ENCODE assay signal across 9 cellular contexts in the genomic region with DNA sequence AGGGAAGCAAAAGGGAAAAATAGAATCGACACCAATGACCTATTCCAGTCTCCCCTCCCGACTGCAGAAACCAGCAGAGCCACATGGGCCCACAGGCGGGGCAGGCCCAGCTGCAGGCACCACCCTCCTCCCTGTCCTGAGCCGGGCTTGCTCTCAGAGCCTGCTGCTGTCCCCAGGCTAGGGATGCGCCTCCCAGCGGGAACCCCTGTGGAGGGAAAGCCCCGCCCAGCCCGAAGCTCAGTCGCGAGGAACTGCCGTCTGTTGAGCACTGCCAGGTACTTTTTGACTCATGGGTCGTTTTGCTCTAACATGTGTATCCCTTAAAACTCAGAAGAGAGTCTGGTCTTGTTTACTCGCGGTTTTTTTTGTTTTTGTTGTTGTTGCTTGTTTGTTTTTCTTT.
DNase-seq lines count a peak whose midpoint lies in the region; ATAC-seq and TF ChIP-seq lines count a peak whose summit lies in the region.
"Had no signal": no experiment of that assay in that cellular context is flagged by ENCODE, and none has a peak within 500 bp of the region (broad histone marks: within the 10 kb centered on the region; RNA-seq: fewer than 3 reads in every experiment).

No MANE protein-coding gene starts in this region.

- 0 out of 2 replicates have a peak, but pooled peaks cover 2% of the 10 kb centered on the region for H4K20me1 ChIP-seq in GM23338 (replicated peaks; ENCODE audit: insufficient read depth)

- TF ChIP-seq CTCF in GM23338 (conservative IDR thresholded peaks at IDR 0.05; ENCODE audit: low read depth in 2 of 2) = peak in 1 of 2 experiments; percentile 19; a peak in 1 of 4 replicates
- TF ChIP-seq CTCF in Peyer's patch (IDR thresholded peaks at IDR 0.05) = no peak

- H3K27me3 ChIP-seq in GM23338 (ENCODE audit: insufficient read depth) (peaks cover 14% of the 10 kb centered on the region), Peyer's patch (no peaks in the 10 kb centered on the region), MG63 (no peaks in the 10 kb centered on the region)

- H3K79me2 ChIP-seq in GM23338 (replicated peaks; ENCODE audit: insufficient read depth) = no peaks in the 10 kb centered on the region

- intact Hi-C loops in cardiac septum (cut with DNase I) (no loop called here), posterior vena cava (cut with DNase I) (no loop called here)

- peaks cover 19% of the 10 kb centered on the region for H3K27me3 Mint-ChIP-seq in GM23338 (ENCODE audit: insufficient read depth, low read depth, poor library complexity)

- no peaks in the 10 kb centered on the region for H3K9me2 ChIP-seq in GM23338 (ENCODE audit: insufficient read depth)

- TF ChIP-seq POLR2A in Peyer's patch (IDR thresholded peaks at IDR 0.05) = no peak

- no peaks in the 10 kb centered on the region; the same call in 1 of the 2 replicates for H3F3A ChIP-seq in GM23338 (replicated peaks; ENCODE audit: low read depth)

- peak overlapping the region; percentile 72 for H3K4me3 Mint-ChIP-seq in GM23338

- peaks cover 21% of the 10 kb centered on the region for H3K4me1 Mint-ChIP-seq in GM23338

- H2AFZ ChIP-seq in GM23338 = peak overlapping the region; percentile 93

- H3K9me3 ChIP-seq in Peyer's patch (peaks cover 0 to 3% (median 0%) of the 10 kb centered on the region in 4 donors), MG63 (no peaks in the 10 kb centered on the region)

- H3K9me3 Mint-ChIP-seq in GM23338 = peaks cover 7% of the 10 kb centered on the region; the same call in 2 of the 3 replicates

- H3K27ac Mint-ChIP-seq in GM23338 = no peak overlapping the region

- 0 out of 3 replicates have a peak, but pooled peaks cover 2% of the 10 kb centered on the region for H3K36me3 Mint-ChIP-seq in GM23338 (ENCODE audit: low read depth)

- peak overlapping the region; percentile 66 for H3K4me3 ChIP-seq in GM23338
- H3K4me3 ChIP-seq in Peyer's patch = peak overlapping the region in 1 of 4 donors; percentile 3
- no peak overlapping the region for H3K4me3 ChIP-seq in MG63

- DNase-seq in GM23338 (ENCODE audit: low spot score) (peak; percentile 88), Peyer's patch (peak; percentile 13 to 52 (median 47)), cardiac septum (ENCODE audit: low spot score) (peak; percentile 77), posterior vena cava (ENCODE audit: low spot score) (peak; percentile 70), MG63 (no peak), inferior parietal cortex (ENCODE audit: extremely low spot score) (no peak), NCI-H446 treated with DMSO at 0.1 percent for 48 hours (lab: John Stamatoyannopoulos, UW) (no peak)
- DNase-seq: NCI-H2107 had no signal

- H3K4me1 ChIP-seq in GM23338 (ENCODE audit: insufficient read depth) = peaks cover 4% of the 10 kb centered on the region; the same call in 1 of the 2 replicates
- H3K4me1 ChIP-seq in Peyer's patch = peaks cover 0 to 5% (median 0%) of the 10 kb centered on the region in 4 donors

- H3K27ac ChIP-seq in GM23338 (ENCODE audit: low read depth) = no peak overlapping the region
- H3K27ac ChIP-seq in Peyer's patch = peak overlapping the region in 1 of 4 donors; percentile 25

- H3K36me3 ChIP-seq in GM23338 (ENCODE audit: insufficient read depth) = no peaks in the 10 kb centered on the region
- H3K36me3 ChIP-seq in Peyer's patch = no peaks in the 10 kb centered on the region
- H3K36me3 ChIP-seq in MG63 = no peaks in the 10 kb centered on the region

- H3K4me2 ChIP-seq in GM23338 = peak overlapping the region; percentile 82

- ATAC-seq in GM23338 = peak; percentile 91
- ATAC-seq in GM21576 (IDR thresholded peaks at IDR 0.05; ENCODE audit: unreplicated experiment) = no peak

TF ChIP-seq in GM23338, 12 proteins besides CTCF, POLR2A, EP300 and RAD21 (continues in another document):
- TF ChIP-seq POLR2AphosphoS5 (IDR thresholded peaks at IDR 0.05; ENCODE audit: low read depth) (no peak; the same call in 1 of the 2 replicates), JUNB (IDR thresholded peaks at IDR 0.05; ENCODE audit: unreplicated experiment) (no peak), ZNF114 (CRISPR knock-in tag; IDR thresholded peaks at IDR 0.05) (no peak), EZH2 (IDR thresholded peaks at IDR 0.05; ENCODE audit: low read depth, unreplicated experiment) (no peak), CREB1 (CRISPR knock-in tag; IDR thresholded peaks at IDR 0.05; ENCODE audit: low read depth) (no peak), EZH2phosphoT487 (IDR thresholded peaks at IDR 0.05; ENCODE audit: unreplicated experiment) (no peak)
- TF ChIP-seq, protein P1, sequence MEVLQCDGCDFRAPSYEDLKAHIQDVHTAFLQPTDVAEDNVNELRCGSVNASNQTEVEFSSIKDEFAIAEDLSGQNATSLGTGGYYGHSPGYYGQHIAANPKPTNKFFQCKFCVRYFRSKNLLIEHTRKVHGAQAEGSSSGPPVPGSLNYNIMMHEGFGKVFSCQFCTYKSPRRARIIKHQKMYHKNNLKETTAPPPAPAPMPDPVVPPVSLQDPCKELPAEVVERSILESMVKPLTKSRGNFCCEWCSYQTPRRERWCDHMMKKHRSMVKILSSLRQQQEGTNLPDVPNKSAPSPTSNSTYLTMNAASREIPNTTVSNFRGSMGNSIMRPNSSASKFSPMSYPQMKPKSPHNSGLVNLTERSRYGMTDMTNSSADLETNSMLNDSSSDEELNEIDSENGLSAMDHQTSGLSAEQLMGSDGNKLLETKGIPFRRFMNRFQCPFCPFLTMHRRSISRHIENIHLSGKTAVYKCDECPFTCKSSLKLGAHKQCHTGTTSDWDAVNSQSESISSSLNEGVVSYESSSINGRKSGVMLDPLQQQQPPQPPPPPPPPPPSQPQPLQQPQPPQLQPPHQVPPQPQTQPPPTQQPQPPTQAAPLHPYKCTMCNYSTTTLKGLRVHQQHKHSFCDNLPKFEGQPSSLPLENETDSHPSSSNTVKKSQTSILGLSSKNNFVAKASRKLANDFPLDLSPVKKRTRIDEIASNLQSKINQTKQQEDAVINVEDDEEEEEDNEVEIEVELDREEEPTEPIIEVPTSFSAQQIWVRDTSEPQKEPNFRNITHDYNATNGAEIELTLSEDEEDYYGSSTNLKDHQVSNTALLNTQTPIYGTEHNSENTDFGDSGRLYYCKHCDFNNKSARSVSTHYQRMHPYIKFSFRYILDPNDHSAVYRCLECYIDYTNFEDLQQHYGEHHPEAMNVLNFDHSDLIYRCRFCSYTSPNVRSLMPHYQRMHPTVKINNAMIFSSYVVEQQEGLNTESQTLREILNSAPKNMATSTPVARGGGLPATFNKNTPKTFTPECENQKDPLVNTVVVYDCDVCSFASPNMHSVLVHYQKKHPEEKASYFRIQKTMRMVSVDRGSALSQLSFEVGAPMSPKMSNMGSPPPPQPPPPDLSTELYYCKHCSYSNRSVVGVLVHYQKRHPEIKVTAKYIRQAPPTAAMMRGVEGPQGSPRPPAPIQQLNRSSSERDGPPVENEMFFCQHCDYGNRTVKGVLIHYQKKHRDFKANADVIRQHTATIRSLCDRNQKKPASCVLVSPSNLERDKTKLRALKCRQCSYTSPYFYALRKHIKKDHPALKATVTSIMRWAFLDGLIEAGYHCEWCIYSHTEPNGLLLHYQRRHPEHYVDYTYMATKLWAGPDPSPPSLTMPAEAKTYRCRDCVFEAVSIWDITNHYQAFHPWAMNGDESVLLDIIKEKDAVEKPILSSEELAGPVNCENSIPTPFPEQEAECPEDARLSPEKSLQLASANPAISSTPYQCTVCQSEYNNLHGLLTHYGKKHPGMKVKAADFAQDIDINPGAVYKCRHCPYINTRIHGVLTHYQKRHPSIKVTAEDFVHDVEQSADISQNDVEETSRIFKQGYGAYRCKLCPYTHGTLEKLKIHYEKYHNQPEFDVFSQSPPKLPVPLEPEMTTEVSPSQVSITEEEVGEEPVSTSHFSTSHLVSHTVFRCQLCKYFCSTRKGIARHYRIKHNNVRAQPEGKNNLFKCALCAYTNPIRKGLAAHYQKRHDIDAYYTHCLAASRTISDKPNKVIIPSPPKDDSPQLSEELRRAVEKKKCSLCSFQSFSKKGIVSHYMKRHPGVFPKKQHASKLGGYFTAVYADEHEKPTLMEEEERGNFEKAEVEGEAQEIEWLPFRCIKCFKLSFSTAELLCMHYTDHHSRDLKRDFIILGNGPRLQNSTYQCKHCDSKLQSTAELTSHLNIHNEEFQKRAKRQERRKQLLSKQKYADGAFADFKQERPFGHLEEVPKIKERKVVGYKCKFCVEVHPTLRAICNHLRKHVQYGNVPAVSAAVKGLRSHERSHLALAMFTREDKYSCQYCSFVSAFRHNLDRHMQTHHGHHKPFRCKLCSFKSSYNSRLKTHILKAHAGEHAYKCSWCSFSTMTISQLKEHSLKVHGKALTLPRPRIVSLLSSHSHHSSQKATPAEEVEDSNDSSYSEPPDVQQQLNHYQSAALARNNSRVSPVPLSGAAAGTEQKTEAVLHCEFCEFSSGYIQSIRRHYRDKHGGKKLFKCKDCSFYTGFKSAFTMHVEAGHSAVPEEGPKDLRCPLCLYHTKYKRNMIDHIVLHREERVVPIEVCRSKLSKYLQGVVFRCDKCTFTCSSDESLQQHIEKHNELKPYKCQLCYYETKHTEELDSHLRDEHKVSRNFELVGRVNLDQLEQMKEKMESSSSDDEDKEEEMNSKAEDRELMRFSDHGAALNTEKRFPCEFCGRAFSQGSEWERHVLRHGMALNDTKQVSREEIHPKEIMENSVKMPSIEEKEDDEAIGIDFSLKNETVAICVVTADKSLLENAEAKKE (CRISPR knock-in tag; IDR thresholded peaks at IDR 0.05) = no peak
- TF ChIP-seq, protein P2, sequence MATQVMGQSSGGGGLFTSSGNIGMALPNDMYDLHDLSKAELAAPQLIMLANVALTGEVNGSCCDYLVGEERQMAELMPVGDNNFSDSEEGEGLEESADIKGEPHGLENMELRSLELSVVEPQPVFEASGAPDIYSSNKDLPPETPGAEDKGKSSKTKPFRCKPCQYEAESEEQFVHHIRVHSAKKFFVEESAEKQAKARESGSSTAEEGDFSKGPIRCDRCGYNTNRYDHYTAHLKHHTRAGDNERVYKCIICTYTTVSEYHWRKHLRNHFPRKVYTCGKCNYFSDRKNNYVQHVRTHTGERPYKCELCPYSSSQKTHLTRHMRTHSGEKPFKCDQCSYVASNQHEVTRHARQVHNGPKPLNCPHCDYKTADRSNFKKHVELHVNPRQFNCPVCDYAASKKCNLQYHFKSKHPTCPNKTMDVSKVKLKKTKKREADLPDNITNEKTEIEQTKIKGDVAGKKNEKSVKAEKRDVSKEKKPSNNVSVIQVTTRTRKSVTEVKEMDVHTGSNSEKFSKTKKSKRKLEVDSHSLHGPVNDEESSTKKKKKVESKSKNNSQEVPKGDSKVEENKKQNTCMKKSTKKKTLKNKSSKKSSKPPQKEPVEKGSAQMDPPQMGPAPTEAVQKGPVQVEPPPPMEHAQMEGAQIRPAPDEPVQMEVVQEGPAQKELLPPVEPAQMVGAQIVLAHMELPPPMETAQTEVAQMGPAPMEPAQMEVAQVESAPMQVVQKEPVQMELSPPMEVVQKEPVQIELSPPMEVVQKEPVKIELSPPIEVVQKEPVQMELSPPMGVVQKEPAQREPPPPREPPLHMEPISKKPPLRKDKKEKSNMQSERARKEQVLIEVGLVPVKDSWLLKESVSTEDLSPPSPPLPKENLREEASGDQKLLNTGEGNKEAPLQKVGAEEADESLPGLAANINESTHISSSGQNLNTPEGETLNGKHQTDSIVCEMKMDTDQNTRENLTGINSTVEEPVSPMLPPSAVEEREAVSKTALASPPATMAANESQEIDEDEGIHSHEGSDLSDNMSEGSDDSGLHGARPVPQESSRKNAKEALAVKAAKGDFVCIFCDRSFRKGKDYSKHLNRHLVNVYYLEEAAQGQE (IDR thresholded peaks at IDR 0.05; ENCODE audit: unreplicated experiment) = no peak

Comparison
In these comparisons a context has a peak if more than half of its experiments do, and no peak if none do; other contexts are left out.
1. DNase-seq: peak in GM23338 (single experiment), Peyer's patch (3 of 3), cardiac septum (single experiment) and posterior vena cava (single experiment); none in MG63 (single experiment), inferior parietal cortex (single experiment) and NCI-H446 treated with DMSO at 0.1 percent for 48 hours (single experiment).